In the genomic region with DNA sequence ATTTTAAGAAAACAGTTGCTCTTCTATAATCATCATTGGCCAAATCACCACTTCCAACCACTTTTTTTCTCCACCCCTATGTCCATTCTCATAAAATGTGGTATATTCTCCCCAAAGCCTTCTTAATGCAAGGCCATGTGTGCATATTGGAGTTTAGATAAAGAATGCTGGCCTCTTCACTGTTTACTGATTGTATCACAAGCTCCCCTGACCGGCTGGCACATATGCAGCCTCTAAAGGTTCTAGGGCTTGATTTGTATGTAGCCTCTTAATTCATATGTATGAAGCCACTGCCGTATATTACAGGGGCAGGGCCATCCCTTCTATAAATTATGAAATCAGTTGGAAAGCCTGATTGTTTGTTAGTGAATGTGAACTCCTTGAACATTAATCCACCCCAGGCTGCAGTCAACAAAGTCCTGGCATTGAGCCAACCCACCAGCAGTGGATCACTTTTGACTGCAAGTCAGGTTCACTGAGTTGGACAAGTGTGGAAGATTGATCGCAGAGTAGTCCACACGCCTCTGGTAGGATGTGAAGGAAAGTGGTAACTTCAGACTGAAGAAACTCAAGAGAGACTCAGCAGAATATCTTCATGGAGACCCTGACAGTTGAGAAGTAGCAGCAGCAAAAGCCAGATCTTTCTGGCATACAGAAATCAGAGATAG, we compare ENCODE assay signal across 1 cellular context.
A peak's percentile ranks its signal among the peaks of the same experiment; 100 is the strongest.
TF ChIP-seq lines count a peak whose summit lies in the region.

No MANE protein-coding gene starts in this region.

TF ChIP-seq in K562, 482 proteins besides CTCF, POLR2A, EP300 and RAD21 (continued from another document):
- TF ChIP-seq SMARCA4 (IDR thresholded peaks at IDR 0.05), result peak; percentile 39; the same call in 1 of the 2 replicates
- TF ChIP-seq CBFA2T3 (IDR thresholded peaks at IDR 0.05), result peak; percentile 54
- no peak; the same call in 1 of the 2 replicates for TF ChIP-seq LEF1 (IDR thresholded peaks at IDR 0.05)
- TF ChIP-seq, protein P1, sequence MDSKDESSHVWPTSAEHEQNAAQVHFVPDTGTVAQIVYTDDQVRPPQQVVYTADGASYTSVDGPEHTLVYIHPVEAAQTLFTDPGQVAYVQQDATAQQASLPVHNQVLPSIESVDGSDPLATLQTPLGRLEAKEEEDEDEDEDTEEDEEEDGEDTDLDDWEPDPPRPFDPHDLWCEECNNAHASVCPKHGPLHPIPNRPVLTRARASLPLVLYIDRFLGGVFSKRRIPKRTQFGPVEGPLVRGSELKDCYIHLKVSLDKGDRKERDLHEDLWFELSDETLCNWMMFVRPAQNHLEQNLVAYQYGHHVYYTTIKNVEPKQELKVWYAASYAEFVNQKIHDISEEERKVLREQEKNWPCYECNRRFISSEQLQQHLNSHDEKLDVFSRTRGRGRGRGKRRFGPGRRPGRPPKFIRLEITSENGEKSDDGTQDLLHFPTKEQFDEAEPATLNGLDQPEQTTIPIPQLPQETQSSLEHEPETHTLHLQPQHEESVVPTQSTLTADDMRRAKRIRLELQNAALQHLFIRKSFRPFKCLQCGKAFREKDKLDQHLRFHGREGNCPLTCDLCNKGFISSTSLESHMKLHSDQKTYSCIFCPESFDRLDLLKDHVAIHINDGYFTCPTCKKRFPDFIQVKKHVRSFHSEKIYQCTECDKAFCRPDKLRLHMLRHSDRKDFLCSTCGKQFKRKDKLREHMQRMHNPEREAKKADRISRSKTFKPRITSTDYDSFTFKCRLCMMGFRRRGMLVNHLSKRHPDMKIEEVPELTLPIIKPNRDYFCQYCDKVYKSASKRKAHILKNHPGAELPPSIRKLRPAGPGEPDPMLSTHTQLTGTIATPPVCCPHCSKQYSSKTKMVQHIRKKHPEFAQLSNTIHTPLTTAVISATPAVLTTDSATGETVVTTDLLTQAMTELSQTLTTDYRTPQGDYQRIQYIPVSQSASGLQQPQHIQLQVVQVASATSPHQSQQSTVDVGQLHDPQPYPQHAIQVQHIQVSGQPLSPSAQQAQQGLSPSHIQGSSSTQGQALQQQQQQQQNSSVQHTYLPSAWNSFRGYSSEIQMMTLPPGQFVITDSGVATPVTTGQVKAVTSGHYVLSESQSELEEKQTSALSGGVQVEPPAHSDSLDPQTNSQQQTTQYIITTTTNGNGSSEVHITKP (IDR thresholded peaks at IDR 0.05; ENCODE audit: partially characterized antibody), result peak; percentile 44
- peak; percentile 40 for TF ChIP-seq TAL1 (IDR thresholded peaks at IDR 0.05)
- TF ChIP-seq CBFA2T2 (conservative IDR thresholded peaks at IDR 0.05), result peak; percentile 16; the same call in 1 of the 2 replicates
- TF ChIP-seq SMAD1 (IDR thresholded peaks at IDR 0.05; ENCODE audit: low read depth, low read length, partially characterized antibody), result peak; percentile 43
- peak; percentile 74 for TF ChIP-seq ARID1B (IDR thresholded peaks at IDR 0.05)
- peak; percentile 81 for TF ChIP-seq MEIS2 (IDR thresholded peaks at IDR 0.05; ENCODE audit: partially characterized antibody)
- no peak for TF ChIP-seq TCF7 (IDR thresholded peaks at IDR 0.05; ENCODE audit: borderline replicate concordance)
- TF ChIP-seq ZBTB7A (IDR thresholded peaks at IDR 0.05; ENCODE audit: borderline replicate concordance, control insufficient read depth, low read depth, low read length), result no peak
- peak; percentile 73 for TF ChIP-seq NFIX (CRISPR knock-in tag; IDR thresholded peaks at IDR 0.05; ENCODE audit: low read depth)
- TF ChIP-seq MIER1 (IDR thresholded peaks at IDR 0.05; ENCODE audit: low read depth), result no peak
- TF ChIP-seq FOXA3 (CRISPR knock-in tag; conservative IDR thresholded peaks at IDR 0.05 in 1 of 2, IDR thresholded peaks at IDR 0.05 in 1 of 2), result peak in 1 of 2 experiments; percentile 96; a peak in 2 of 4 replicates
- TF ChIP-seq, protein P2, sequence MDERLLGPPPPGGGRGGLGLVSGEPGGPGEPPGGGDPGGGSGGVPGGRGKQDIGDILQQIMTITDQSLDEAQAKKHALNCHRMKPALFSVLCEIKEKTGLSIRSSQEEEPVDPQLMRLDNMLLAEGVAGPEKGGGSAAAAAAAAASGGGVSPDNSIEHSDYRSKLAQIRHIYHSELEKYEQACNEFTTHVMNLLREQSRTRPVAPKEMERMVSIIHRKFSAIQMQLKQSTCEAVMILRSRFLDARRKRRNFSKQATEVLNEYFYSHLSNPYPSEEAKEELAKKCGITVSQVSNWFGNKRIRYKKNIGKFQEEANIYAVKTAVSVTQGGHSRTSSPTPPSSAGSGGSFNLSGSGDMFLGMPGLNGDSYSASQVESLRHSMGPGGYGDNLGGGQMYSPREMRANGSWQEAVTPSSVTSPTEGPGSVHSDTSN (CRISPR knock-in tag; IDR thresholded peaks at IDR 0.05; ENCODE audit: low read depth), result no peak
- TF ChIP-seq, protein P2 (tag; conservative IDR thresholded peaks at IDR 0.05; ENCODE audit: low read depth), result peak; percentile 76
- TF ChIP-seq, protein P3, sequence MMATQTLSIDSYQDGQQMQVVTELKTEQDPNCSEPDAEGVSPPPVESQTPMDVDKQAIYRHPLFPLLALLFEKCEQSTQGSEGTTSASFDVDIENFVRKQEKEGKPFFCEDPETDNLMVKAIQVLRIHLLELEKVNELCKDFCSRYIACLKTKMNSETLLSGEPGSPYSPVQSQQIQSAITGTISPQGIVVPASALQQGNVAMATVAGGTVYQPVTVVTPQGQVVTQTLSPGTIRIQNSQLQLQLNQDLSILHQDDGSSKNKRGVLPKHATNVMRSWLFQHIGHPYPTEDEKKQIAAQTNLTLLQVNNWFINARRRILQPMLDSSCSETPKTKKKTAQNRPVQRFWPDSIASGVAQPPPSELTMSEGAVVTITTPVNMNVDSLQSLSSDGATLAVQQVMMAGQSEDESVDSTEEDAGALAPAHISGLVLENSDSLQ (IDR thresholded peaks at IDR 0.05), result peak; percentile 29
- no peak for TF ChIP-seq KLF1 (tag; IDR thresholded peaks at IDR 0.05)
- TF ChIP-seq SMARCE1 (IDR thresholded peaks at IDR 0.05), result peak; percentile 34; the same call in 1 of the 2 replicates
- TF ChIP-seq FOSL1 (tag; conservative IDR thresholded peaks at IDR 0.05), result 0 out of 2 replicates have a peak, but pooled peaks have one; percentile 15
- TF ChIP-seq MCM2 (IDR thresholded peaks at IDR 0.05; ENCODE audit: low read depth), result no peak
- no peak for TF ChIP-seq RCOR1 (IDR thresholded peaks at IDR 0.05; ENCODE audit: borderline replicate concordance in 1 of 2, low read depth in 2 of 2, low read length in 2 of 2)
- TF ChIP-seq, protein P4, sequence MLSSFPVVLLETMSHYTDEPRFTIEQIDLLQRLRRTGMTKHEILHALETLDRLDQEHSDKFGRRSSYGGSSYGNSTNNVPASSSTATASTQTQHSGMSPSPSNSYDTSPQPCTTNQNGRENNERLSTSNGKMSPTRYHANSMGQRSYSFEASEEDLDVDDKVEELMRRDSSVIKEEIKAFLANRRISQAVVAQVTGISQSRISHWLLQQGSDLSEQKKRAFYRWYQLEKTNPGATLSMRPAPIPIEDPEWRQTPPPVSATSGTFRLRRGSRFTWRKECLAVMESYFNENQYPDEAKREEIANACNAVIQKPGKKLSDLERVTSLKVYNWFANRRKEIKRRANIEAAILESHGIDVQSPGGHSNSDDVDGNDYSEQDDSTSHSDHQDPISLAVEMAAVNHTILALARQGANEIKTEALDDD (IDR thresholded peaks at IDR 0.05), result 0 out of 2 replicates have a peak, but pooled peaks have one; percentile 23
- TF ChIP-seq C11orf30 (IDR thresholded peaks at IDR 0.05; ENCODE audit: low read depth), result no peak
